In genomic region chr20:37392441-37393195, GRCh38 we compare ENCODE assay signal across 1 cellular context.
TF ChIP-seq lines count a peak whose summit lies in the region.

No MANE protein-coding gene starts in this region.

TF ChIP-seq in HepG2, 621 proteins besides CTCF, POLR2A, EP300 and RAD21 (continued from another document and continues in another):
- TF ChIP-seq PHF21A (CRISPR knock-in tag; IDR thresholded peaks at IDR 0.05) (no peak), ZNF44 (CRISPR knock-in tag; IDR thresholded peaks at IDR 0.05) (no peak), ZSCAN22 (CRISPR knock-in tag; IDR thresholded peaks at IDR 0.05) (no peak), HOXA3 (CRISPR knock-in tag; IDR thresholded peaks at IDR 0.05) (no peak), ZNF549 (CRISPR knock-in tag; IDR thresholded peaks at IDR 0.05) (no peak), THAP11 (CRISPR knock-in tag; IDR thresholded peaks at IDR 0.05) (no peak), HDAC6 (IDR thresholded peaks at IDR 0.05; ENCODE audit: low read depth, low read length) (no peak), TFDP2 (CRISPR knock-in tag; IDR thresholded peaks at IDR 0.05) (no peak), CENPBD1 (CRISPR knock-in tag; IDR thresholded peaks at IDR 0.05; ENCODE audit: borderline replicate concordance, low read depth) (no peak), ZNF724P (CRISPR knock-in tag; IDR thresholded peaks at IDR 0.05; ENCODE audit: borderline replicate concordance) (no peak), HNF4G (IDR thresholded peaks at IDR 0.05; ENCODE audit: borderline replicate concordance, low read depth, low read length) (peak; percentile 65), HNF4G (CRISPR knock-in tag; IDR thresholded peaks at IDR 0.05; ENCODE audit: borderline replicate concordance, low read depth) (no peak), UBTF (CRISPR knock-in tag; IDR thresholded peaks at IDR 0.05) (no peak), ZHX1 (CRISPR knock-in tag; IDR thresholded peaks at IDR 0.05; ENCODE audit: low read depth) (no peak), MZF1 (CRISPR knock-in tag; IDR thresholded peaks at IDR 0.05; ENCODE audit: borderline replicate concordance) (no peak), ZNF800 (CRISPR knock-in tag; IDR thresholded peaks at IDR 0.05) (no peak), ZNF674 (CRISPR knock-in tag; IDR thresholded peaks at IDR 0.05; ENCODE audit: low read depth) (no peak), HOXA5 (CRISPR knock-in tag; IDR thresholded peaks at IDR 0.05) (no peak), ZSCAN12 (CRISPR knock-in tag; IDR thresholded peaks at IDR 0.05) (no peak), ZNF687 (CRISPR knock-in tag; IDR thresholded peaks at IDR 0.05) (peak; percentile 39), ZNF160 (CRISPR knock-in tag; IDR thresholded peaks at IDR 0.05) (0 out of 2 replicates have a peak, but pooled peaks have one; percentile 23), ZNF691 (CRISPR knock-in tag; IDR thresholded peaks at IDR 0.05; ENCODE audit: borderline replicate concordance, low read depth) (0 out of 2 replicates have a peak, but pooled peaks have one; percentile 46), ZNF354B (CRISPR knock-in tag; IDR thresholded peaks at IDR 0.05) (no peak), GPN1 (CRISPR knock-in tag; IDR thresholded peaks at IDR 0.05; ENCODE audit: borderline replicate concordance) (no peak), MED8 (CRISPR knock-in tag; IDR thresholded peaks at IDR 0.05; ENCODE audit: insufficient replicate concordance) (peak; percentile 20), SATB2 (CRISPR knock-in tag; IDR thresholded peaks at IDR 0.05) (no peak), ZNF773 (CRISPR knock-in tag; IDR thresholded peaks at IDR 0.05; ENCODE audit: borderline replicate concordance) (0 out of 2 replicates have a peak, but pooled peaks have one; percentile 15), ZNF740 (CRISPR knock-in tag; IDR thresholded peaks at IDR 0.05) (no peak), CBFB (CRISPR knock-in tag; IDR thresholded peaks at IDR 0.05) (no peak), NCOR1 (IDR thresholded peaks at IDR 0.05; ENCODE audit: borderline replicate concordance, low read length) (peak; percentile 48; the same call in 1 of the 2 replicates), ZNF503 (CRISPR knock-in tag; IDR thresholded peaks at IDR 0.05) (no peak)
- TF ChIP-seq, protein P1, sequence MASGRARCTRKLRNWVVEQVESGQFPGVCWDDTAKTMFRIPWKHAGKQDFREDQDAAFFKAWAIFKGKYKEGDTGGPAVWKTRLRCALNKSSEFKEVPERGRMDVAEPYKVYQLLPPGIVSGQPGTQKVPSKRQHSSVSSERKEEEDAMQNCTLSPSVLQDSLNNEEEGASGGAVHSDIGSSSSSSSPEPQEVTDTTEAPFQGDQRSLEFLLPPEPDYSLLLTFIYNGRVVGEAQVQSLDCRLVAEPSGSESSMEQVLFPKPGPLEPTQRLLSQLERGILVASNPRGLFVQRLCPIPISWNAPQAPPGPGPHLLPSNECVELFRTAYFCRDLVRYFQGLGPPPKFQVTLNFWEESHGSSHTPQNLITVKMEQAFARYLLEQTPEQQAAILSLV (CRISPR knock-in tag; IDR thresholded peaks at IDR 0.05; ENCODE audit: borderline replicate concordance), result 0 out of 2 replicates have a peak, but pooled peaks have one; percentile 15
- TF ChIP-seq, protein P2, sequence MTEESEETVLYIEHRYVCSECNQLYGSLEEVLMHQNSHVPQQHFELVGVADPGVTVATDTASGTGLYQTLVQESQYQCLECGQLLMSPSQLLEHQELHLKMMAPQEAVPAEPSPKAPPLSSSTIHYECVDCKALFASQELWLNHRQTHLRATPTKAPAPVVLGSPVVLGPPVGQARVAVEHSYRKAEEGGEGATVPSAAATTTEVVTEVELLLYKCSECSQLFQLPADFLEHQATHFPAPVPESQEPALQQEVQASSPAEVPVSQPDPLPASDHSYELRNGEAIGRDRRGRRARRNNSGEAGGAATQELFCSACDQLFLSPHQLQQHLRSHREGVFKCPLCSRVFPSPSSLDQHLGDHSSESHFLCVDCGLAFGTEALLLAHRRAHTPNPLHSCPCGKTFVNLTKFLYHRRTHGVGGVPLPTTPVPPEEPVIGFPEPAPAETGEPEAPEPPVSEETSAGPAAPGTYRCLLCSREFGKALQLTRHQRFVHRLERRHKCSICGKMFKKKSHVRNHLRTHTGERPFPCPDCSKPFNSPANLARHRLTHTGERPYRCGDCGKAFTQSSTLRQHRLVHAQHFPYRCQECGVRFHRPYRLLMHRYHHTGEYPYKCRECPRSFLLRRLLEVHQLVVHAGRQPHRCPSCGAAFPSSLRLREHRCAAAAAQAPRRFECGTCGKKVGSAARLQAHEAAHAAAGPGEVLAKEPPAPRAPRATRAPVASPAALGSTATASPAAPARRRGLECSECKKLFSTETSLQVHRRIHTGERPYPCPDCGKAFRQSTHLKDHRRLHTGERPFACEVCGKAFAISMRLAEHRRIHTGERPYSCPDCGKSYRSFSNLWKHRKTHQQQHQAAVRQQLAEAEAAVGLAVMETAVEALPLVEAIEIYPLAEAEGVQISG (CRISPR knock-in tag; IDR thresholded peaks at IDR 0.05), result peak; percentile 40; the same call in 1 of the 2 replicates
